18 cellular contexts compared by ENCODE assay signal in genomic region chr6:2706482-2706881, GRCh38. TPM values are rescaled to one million over a fixed set of nuclear protein-coding genes. Genes with fewer than 3 reads are reported as not detected.
DNase-seq lines count a peak whose midpoint lies in the region; ATAC-seq and TF ChIP-seq lines count a peak whose summit lies in the region.
"Had no signal": no experiment of that assay in that cellular context is flagged by ENCODE, and none has a peak within 500 bp of the region (broad histone marks: within the 10 kb centered on the region; RNA-seq: fewer than 3 reads in every experiment).

No MANE protein-coding gene starts in this region.

- peaks cover 3% of the 10 kb centered on the region; the same call in 1 of the 2 replicates for H3K27me3 Mint-ChIP-seq in WTC11 (ENCODE audit: low read depth)
- peaks cover 18% of the 10 kb centered on the region for H3K27me3 Mint-ChIP-seq in T-helper 2 cell treated with Interferon-gamma antibody and Interleukin-4, amounts not matched to agents 5 μg/mL and 100 μg/mL, for 36 hours (ENCODE audit: low read depth)

- TF ChIP-seq CTCF in WTC11 (IDR thresholded peaks at IDR 0.05): no peak
- TF ChIP-seq CTCF in psoas muscle (IDR thresholded peaks at IDR 0.05): no peak
- no peak for TF ChIP-seq CTCF in foreskin fibroblast (IDR thresholded peaks at IDR 0.05; ENCODE audit: low read depth, low read length)

- POLR2A ChIA-PET in WTC11 (lab: Charles Lee): no interaction called here

- peaks cover 25% of the 10 kb centered on the region for H3K36me3 Mint-ChIP-seq in WTC11
- H3K36me3 Mint-ChIP-seq in T-helper 2 cell treated with Interferon-gamma antibody and Interleukin-4, amounts not matched to agents 5 μg/mL and 100 μg/mL, for 36 hours (ENCODE audit: low read depth): peaks cover 1% of the 10 kb centered on the region

- H3K4me1 Mint-ChIP-seq in WTC11: peaks cover 21% of the 10 kb centered on the region
- H3K4me1 Mint-ChIP-seq in T-helper 2 cell treated with Interferon-gamma antibody and Interleukin-4, amounts not matched to agents 5 μg/mL and 100 μg/mL, for 36 hours (ENCODE audit: low read depth): no peaks in the 10 kb centered on the region

- H3K27me3 ChIP-seq in psoas muscle (ENCODE audit: insufficient read depth in 3 of 3, low read length in 2 of 3): no peaks in the 10 kb centered on the region
- H3K27me3 ChIP-seq: BLaER1 had no signal

- H3K4me1 ChIP-seq in psoas muscle: peaks cover 28% of the 10 kb centered on the region
- H3K4me1 ChIP-seq: BLaER1 had no signal

- no peak overlapping the region for H3K27ac Mint-ChIP-seq in WTC11
- H3K27ac Mint-ChIP-seq in T-helper 2 cell treated with Interferon-gamma antibody and Interleukin-4, amounts not matched to agents 5 μg/mL and 100 μg/mL, for 36 hours: no peak overlapping the region
- H3K27ac Mint-ChIP-seq: T-helper 1 cell treated with Interleukin-12 subunit alpha and Interleukin-12 subunit beta and Interleukin-4 antibody, amounts not matched to agents 30 μg/mL and 1 μg/mL, for 36 hours had no signal

- peak overlapping the region; percentile 33 for H3K27ac ChIP-seq in psoas muscle
- H3K27ac ChIP-seq: BLaER1, HL-60 had no signal

- CTCF ChIA-PET in WTC11 (lab: Charles Lee): no interaction called here

- ATAC-seq in WTC11 (peak; percentile 72), psoas muscle (peak in 3 of 4 donors; percentile 3 to 34 (median 11))
- ATAC-seq: HCT116, Panc1 had no signal

- no peaks in the 10 kb centered on the region for H3K36me3 ChIP-seq in psoas muscle (ENCODE audit: insufficient read depth in 1 of 2, low read depth in 1 of 2)
- H3K36me3 ChIP-seq: BLaER1 had no signal

- H3K4me3 ChIP-seq in psoas muscle (peak overlapping the region; percentile 48), foreskin fibroblast (ENCODE audit: low read depth in 1 of 2, low read length in 2 of 2) (no peak overlapping the region)
- H3K4me3 ChIP-seq: BLaER1 had no signal

- 34 to 50% (median 45%) methylated on average over 8 of the region's 8 CpGs for WGBS in psoas muscle, 3 donors

- intact Hi-C loops in psoas muscle (cut with DNase I): no loop called here

- H3K9me3 ChIP-seq in psoas muscle: peaks cover 12% of the 10 kb centered on the region

- H3K4me3 Mint-ChIP-seq in WTC11: no peak overlapping the region
- no peak overlapping the region for H3K4me3 Mint-ChIP-seq in T-helper 2 cell treated with Interferon-gamma antibody and Interleukin-4, amounts not matched to agents 5 μg/mL and 100 μg/mL, for 36 hours
- H3K4me3 Mint-ChIP-seq: T-helper 1 cell treated with Interleukin-12 subunit alpha and Interleukin-12 subunit beta and Interleukin-4 antibody, amounts not matched to agents 30 μg/mL and 1 μg/mL, for 36 hours had no signal

- H3K9me3 Mint-ChIP-seq in WTC11: peaks cover 40% of the 10 kb centered on the region
- peaks cover 22% of the 10 kb centered on the region for H3K9me3 Mint-ChIP-seq in T-helper 2 cell treated with Interferon-gamma antibody and Interleukin-4, amounts not matched to agents 5 μg/mL and 100 μg/mL, for 36 hours

- DNase-seq in GDM1 (lab: John Stamatoyannopoulos, UW) (peak; percentile 21), NCI-H1694 treated with DMSO at 0.1 percent for 48 hours (lab: John Stamatoyannopoulos, UW) (peak; percentile 74), WTC11 (ENCODE audit: low spot score) (no peak), psoas muscle (no peak), C1 segment of cervical spinal cord (lab: John Stamatoyannopoulos, UW) (no peak), foreskin fibroblast (no peak)
- no peak for DNase-seq in T-helper 2 cell treated with Interferon-gamma antibody and Interleukin-4, amounts not matched to agents 5 μg/mL and 100 μg/mL, for 36 hours (ENCODE audit: low spot score)
- DNase-seq: KBM-7, NCI-H1048, NCI-H146, NCI-H526 treated with DMSO at 0.1 percent for 48 hours, Right ventricle myocardium superior, SK-N-SH had no signal

TF ChIP-seq in WTC11, 78 proteins besides CTCF, POLR2A, EP300 and RAD21:
- TF ChIP-seq EMX1 (CRISPR knock-in tag; IDR thresholded peaks at IDR 0.05) (no peak), ATF2 (CRISPR knock-in tag; IDR thresholded peaks at IDR 0.05; ENCODE audit: borderline replicate concordance, low read depth) (no peak), GTF2I (CRISPR knock-in tag; conservative IDR thresholded peaks at IDR 0.05) (no peak), ZMAT4 (CRISPR knock-in tag; IDR thresholded peaks at IDR 0.05) (no peak), SOX15 (CRISPR knock-in tag; IDR thresholded peaks at IDR 0.05) (no peak), NR3C1 (CRISPR knock-in tag; conservative IDR thresholded peaks at IDR 0.05; ENCODE audit: low read depth) (no peak)

RNA-seq across cellular contexts. Expression of gene MYLK4, which starts 44.2 kb away (rescaled TPM):
- 0.05 to 0.13 TPM (median 0.11 TPM) in 3 replicates for total RNA-seq in WTC11 (2021)
- 10 to 100 TPM in 1 of 4 donors, 1 to 10 TPM in 3; 1.2 to 23.4 (median 2.2) TPM for total RNA-seq in psoas muscle
- 100 to 1,000 TPM in 1 of 3 donors, 10 to 100 TPM in 1, under 1 TPM in 1; 0.09 to 143 (median 30.0) TPM for polyA plus RNA-seq in psoas muscle

RNA-seq across cellular contexts. Expression of gene WRNIP1, which starts 58.7 kb away (rescaled TPM):
- total RNA-seq in WTC11 (2021): 33.8 to 36.3 TPM (median 36.2 TPM) in 3 replicates
- total RNA-seq in psoas muscle: 10 to 100 TPM; 26.5 to 53.3 (median 41.3) TPM
- polyA plus RNA-seq in psoas muscle: 10 to 100 TPM; 38.0 to 73.9 (median 56.4) TPM

Comparison
In these comparisons a context has a peak if more than half of its experiments do, and no peak if none do; other contexts are left out.
1. DNase-seq: peak in GDM1 (single experiment) and NCI-H1694 treated with DMSO at 0.1 percent for 48 hours (single experiment); none in WTC11 (single experiment), psoas muscle (0 of 2), C1 segment of cervical spinal cord (0 of 14), foreskin fibroblast (0 of 2) and T-helper 2 cell treated with Interferon-gamma antibody and Interleukin-4, amounts not matched to agents 5 μg/mL and 100 μg/mL, for 36 hours (single experiment).